ENCODE assay signal across 8 cellular contexts in genomic region chr16:4801962-4802658, GRCh38.
DNase-seq lines count a peak whose midpoint lies in the region; ATAC-seq and TF ChIP-seq lines count a peak whose summit lies in the region.

Gene ROGDI (minus strand): TSS chr16:4802633. CDS start chr16:4802571, 62 bp downstream.

- H3K27me3 ChIP-seq in DOHH2 (ENCODE audit: control insufficient read depth, low read length) (no peaks in the 10 kb centered on the region), KMS-11 (ENCODE audit: insufficient read depth, low read depth) (no peaks in the 10 kb centered on the region), neuron (ENCODE audit: insufficient read depth, low read length) (no peaks in the 10 kb centered on the region)

- ATAC-seq in GM21786 (IDR thresholded peaks at IDR 0.05; ENCODE audit: unreplicated experiment): peak; percentile 59

- TF ChIP-seq CTCF in DOHH2 (IDR thresholded peaks at IDR 0.05; ENCODE audit: low read depth, low read length, poor library complexity, severe bottlenecking) (no peak), KMS-11 (conservative IDR thresholded peaks at IDR 0.05; ENCODE audit: low read depth, low read length) (no peak)

- H3K9ac ChIP-seq in KMS-11: peak within 1 kb of the TSS; percentile 33; the same call in 1 of the 2 replicates

- H3F3A ChIP-seq in DOHH2 (ENCODE audit: control insufficient read depth, insufficient read depth): peaks cover 7% of the 10 kb centered on the region; the same call in 1 of the 2 replicates

- H2AFZ ChIP-seq in KMS-11 (ENCODE audit: low read depth) (peak within 1 kb of the TSS; percentile 55), neuron (ENCODE audit: low read depth, low read length) (peak within 1 kb of the TSS; percentile 92)

- H3K4me3 ChIP-seq in DOHH2 (ENCODE audit: low read length) (peak within 1 kb of the TSS; percentile 87), KMS-11 (IDR thresholded peaks at IDR 0.05; ENCODE audit: insufficient read depth, low read depth, low read length) (peak within 1 kb of the TSS; percentile 29), neuron (ENCODE audit: low read length) (peak within 1 kb of the TSS; percentile 91)

- DNase-seq in RPMI8226: peak; percentile 98
- DNase-seq in activated gamma-delta T cell (lab: John Stamatoyannopoulos, UW): peak; percentile 69
- DNase-seq in foreskin melanocyte: peak; percentile 8
- DNase-seq in stromal cell of bone marrow (ENCODE audit: low read depth): peak; percentile 19

- no peaks in the 10 kb centered on the region for H3K9me3 ChIP-seq in DOHH2 (ENCODE audit: control insufficient read depth, insufficient read depth, low read length)
- H3K9me3 ChIP-seq in neuron (ENCODE audit: low read length): no peaks in the 10 kb centered on the region

- H4K20me1 ChIP-seq in DOHH2 (ENCODE audit: control insufficient read depth, insufficient read depth, low read depth, low read length) (no peaks in the 10 kb centered on the region), KMS-11 (ENCODE audit: insufficient read depth) (no peaks in the 10 kb centered on the region)

- H3K4me1 ChIP-seq in DOHH2 (ENCODE audit: control insufficient read depth, low read length) (peaks cover 32% of the 10 kb centered on the region), KMS-11 (ENCODE audit: low read depth, poor library complexity, severe bottlenecking) (peaks cover 13% of the 10 kb centered on the region), neuron (ENCODE audit: insufficient read depth, low read length) (peaks cover 20% of the 10 kb centered on the region)

- H3K27ac ChIP-seq in DOHH2 (ENCODE audit: low read depth, low read length) (peak within 1 kb of the TSS; percentile 45), KMS-11 (peak within 1 kb of the TSS; percentile 31; the same call in 1 of the 2 replicates)

- H3K36me3 ChIP-seq in DOHH2 (ENCODE audit: control insufficient read depth, low read length) (peaks cover 17% of the 10 kb centered on the region), KMS-11 (ENCODE audit: insufficient read depth) (no peaks in the 10 kb centered on the region), neuron (ENCODE audit: insufficient read depth, low read length) (peaks cover 42% of the 10 kb centered on the region)

- H3K9me2 ChIP-seq in DOHH2 (replicated peaks; ENCODE audit: control insufficient read depth, low read length): no peaks in the 10 kb centered on the region

- H3K4me2 ChIP-seq in DOHH2 (ENCODE audit: low read length) (peak within 1 kb of the TSS; percentile 94), KMS-11 (peak within 1 kb of the TSS; percentile 94)

- H3K79me2 ChIP-seq in DOHH2 (ENCODE audit: control insufficient read depth, low read length): no peaks in the 10 kb centered on the region
- H3K79me2 ChIP-seq in KMS-11 (ENCODE audit: insufficient read depth, low read depth): no peaks in the 10 kb centered on the region

Comparison
In these comparisons a context has a peak if more than half of its experiments do, and no peak if none do; other contexts are left out.
1. Peak in every context shown above with its lines: DNase-seq, ATAC-seq, H3K4me3 ChIP-seq and H3K27ac ChIP-seq.
2. H3K4me3 ChIP-seq: peak in every context shown above with its lines; median percentile 91 in neuron; 87 in DOHH2; 29 in KMS-11.
3. DNase-seq: peak in every context shown above with its lines; median percentile 98 in RPMI8226; 69 in activated gamma-delta T cell; 19 in stromal cell of bone marrow; 8 in foreskin melanocyte.